Comparison of ENCODE assay signal across 3 cellular contexts in the genomic region with DNA sequence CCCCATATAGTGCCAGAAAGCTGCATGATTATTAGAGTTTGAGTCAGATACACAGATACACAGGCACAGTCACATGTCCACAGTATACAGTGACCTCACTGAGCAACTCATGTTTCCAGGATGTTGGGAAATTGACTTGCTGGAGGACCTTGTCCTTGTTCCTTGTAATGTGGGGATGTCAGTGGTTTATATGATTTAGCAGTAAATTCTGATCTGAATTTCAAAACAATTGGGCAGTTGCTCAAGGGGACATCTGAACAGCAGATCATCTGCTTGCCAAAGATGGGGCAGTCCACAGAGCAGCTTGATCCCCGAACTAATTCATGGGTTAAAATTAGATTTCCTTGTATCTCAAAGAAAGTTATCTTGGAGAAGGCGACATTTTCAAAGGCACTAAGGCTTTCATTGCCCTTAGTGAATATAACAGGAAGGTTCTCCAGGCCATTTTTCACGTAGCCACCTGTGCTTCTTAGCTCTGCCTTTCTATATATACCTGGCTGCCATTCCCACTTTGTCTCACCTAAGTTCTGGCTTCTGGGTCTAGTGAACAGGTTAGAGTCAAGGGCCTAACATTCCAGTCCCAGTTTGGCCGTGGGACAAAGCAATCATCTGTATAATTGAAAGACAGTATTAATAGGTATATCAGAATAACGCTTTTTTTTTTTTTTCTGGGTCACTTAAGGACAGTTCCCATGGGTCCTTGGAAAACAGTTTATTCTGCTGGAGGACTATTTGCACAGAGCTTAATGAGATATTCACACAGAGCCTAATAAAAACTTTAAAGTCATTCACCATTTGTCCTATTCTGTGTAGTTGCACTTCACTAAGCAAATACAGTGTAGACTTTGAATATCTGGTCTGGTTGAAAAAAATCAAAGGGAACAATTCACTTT.
TF ChIP-seq lines count a peak whose summit lies in the region.

No MANE protein-coding gene starts in this region.

TF ChIP-seq in IMR-90, 13 proteins besides CTCF, POLR2A, EP300 and RAD21:
- TF ChIP-seq, protein P1, sequence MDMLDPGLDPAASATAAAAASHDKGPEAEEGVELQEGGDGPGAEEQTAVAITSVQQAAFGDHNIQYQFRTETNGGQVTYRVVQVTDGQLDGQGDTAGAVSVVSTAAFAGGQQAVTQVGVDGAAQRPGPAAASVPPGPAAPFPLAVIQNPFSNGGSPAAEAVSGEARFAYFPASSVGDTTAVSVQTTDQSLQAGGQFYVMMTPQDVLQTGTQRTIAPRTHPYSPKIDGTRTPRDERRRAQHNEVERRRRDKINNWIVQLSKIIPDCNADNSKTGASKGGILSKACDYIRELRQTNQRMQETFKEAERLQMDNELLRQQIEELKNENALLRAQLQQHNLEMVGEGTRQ (IDR thresholded peaks at IDR 0.05; ENCODE audit: low read depth, low read length) = peak; percentile 95
- peak; percentile 51; the same call in 1 of the 2 replicates for TF ChIP-seq FOS (IDR thresholded peaks at IDR 0.05; ENCODE audit: low read depth, low read length)
- no peak; the same call in 1 of the 2 replicates for TF ChIP-seq NFE2L2 (IDR thresholded peaks at IDR 0.05; ENCODE audit: low read depth, low read length)
- TF ChIP-seq BHLHE40 (IDR thresholded peaks at IDR 0.05; ENCODE audit: low read depth, low read length) = peak; percentile 56; the same call in 1 of the 2 replicates
- no peak for TF ChIP-seq MAFK (IDR thresholded peaks at IDR 0.05; ENCODE audit: low read depth, low read length)
- no peak for TF ChIP-seq CHD1 (IDR thresholded peaks at IDR 0.05; ENCODE audit: low read depth, low read length)
- TF ChIP-seq RFX5 (IDR thresholded peaks at IDR 0.05; ENCODE audit: low read depth, low read length) = no peak
- no peak for TF ChIP-seq RCOR1 (IDR thresholded peaks at IDR 0.05; ENCODE audit: insufficient replicate concordance, low read length)
- TF ChIP-seq, protein P2, sequence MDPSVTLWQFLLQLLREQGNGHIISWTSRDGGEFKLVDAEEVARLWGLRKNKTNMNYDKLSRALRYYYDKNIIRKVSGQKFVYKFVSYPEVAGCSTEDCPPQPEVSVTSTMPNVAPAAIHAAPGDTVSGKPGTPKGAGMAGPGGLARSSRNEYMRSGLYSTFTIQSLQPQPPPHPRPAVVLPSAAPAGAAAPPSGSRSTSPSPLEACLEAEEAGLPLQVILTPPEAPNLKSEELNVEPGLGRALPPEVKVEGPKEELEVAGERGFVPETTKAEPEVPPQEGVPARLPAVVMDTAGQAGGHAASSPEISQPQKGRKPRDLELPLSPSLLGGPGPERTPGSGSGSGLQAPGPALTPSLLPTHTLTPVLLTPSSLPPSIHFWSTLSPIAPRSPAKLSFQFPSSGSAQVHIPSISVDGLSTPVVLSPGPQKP (IDR thresholded peaks at IDR 0.05; ENCODE audit: borderline replicate concordance, low read depth, low read length) = no peak
- peak; percentile 96 for TF ChIP-seq CEBPB (IDR thresholded peaks at IDR 0.05; ENCODE audit: low read depth, low read length)
- peak; percentile 37; the same call in 1 of the 2 replicates for TF ChIP-seq MXI1 (IDR thresholded peaks at IDR 0.05; ENCODE audit: borderline replicate concordance, low read depth, low read length)
- no peak for TF ChIP-seq SMC3 (IDR thresholded peaks at IDR 0.05; ENCODE audit: low read depth, low read length)
- TF ChIP-seq MAZ (IDR thresholded peaks at IDR 0.05; ENCODE audit: borderline replicate concordance, low read depth, low read length) = no peak

TF ChIP-seq in K562, 482 proteins besides CTCF, POLR2A, EP300 and RAD21 (continues in another document):
- no peak for TF ChIP-seq CEBPG (CRISPR knock-in tag; IDR thresholded peaks at IDR 0.05)
- TF ChIP-seq CEBPG (tag; conservative IDR thresholded peaks at IDR 0.05 in 1 of 2, IDR thresholded peaks at IDR 0.05 in 1 of 2) = peak; percentile 45 to 64; a peak in 3 of 4 replicates
- TF ChIP-seq, protein P3, sequence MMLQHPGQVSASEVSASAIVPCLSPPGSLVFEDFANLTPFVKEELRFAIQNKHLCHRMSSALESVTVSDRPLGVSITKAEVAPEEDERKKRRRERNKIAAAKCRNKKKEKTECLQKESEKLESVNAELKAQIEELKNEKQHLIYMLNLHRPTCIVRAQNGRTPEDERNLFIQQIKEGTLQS (IDR thresholded peaks at IDR 0.05) = 0 out of 2 replicates have a peak, but pooled peaks have one; percentile 16
- TF ChIP-seq, protein P3 (CRISPR knock-in tag; conservative IDR thresholded peaks at IDR 0.05) = no peak
- TF ChIP-seq BACH1 (tag; IDR thresholded peaks at IDR 0.05) = 0 out of 2 replicates have a peak, but pooled peaks have one; percentile 30
- TF ChIP-seq CEBPB (tag; IDR thresholded peaks at IDR 0.05) = 0 out of 2 replicates have a peak, but pooled peaks have one; percentile 11
- TF ChIP-seq, protein P4, sequence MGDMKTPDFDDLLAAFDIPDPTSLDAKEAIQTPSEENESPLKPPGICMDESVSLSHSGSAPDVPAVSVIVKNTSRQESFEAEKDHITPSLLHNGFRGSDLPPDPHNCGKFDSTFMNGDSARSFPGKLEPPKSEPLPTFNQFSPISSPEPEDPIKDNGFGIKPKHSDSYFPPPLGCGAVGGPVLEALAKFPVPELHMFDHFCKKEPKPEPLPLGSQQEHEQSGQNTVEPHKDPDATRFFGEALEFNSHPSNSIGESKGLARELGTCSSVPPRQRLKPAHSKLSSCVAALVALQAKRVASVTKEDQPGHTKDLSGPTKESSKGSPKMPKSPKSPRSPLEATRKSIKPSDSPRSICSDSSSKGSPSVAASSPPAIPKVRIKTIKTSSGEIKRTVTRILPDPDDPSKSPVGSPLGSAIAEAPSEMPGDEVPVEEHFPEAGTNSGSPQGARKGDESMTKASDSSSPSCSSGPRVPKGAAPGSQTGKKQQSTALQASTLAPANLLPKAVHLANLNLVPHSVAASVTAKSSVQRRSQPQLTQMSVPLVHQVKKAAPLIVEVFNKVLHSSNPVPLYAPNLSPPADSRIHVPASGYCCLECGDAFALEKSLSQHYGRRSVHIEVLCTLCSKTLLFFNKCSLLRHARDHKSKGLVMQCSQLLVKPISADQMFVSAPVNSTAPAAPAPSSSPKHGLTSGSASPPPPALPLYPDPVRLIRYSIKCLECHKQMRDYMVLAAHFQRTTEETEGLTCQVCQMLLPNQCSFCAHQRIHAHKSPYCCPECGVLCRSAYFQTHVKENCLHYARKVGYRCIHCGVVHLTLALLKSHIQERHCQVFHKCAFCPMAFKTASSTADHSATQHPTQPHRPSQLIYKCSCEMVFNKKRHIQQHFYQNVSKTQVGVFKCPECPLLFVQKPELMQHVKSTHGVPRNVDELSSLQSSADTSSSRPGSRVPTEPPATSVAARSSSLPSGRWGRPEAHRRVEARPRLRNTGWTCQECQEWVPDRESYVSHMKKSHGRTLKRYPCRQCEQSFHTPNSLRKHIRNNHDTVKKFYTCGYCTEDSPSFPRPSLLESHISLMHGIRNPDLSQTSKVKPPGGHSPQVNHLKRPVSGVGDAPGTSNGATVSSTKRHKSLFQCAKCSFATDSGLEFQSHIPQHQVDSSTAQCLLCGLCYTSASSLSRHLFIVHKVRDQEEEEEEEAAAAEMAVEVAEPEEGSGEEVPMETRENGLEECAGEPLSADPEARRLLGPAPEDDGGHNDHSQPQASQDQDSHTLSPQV (IDR thresholded peaks at IDR 0.05) = 0 out of 2 replicates have a peak, but pooled peaks have one; percentile 27
- TF ChIP-seq NR3C1 (CRISPR knock-in tag; IDR thresholded peaks at IDR 0.05) = no peak
- no peak for TF ChIP-seq JUN (IDR thresholded peaks at IDR 0.05; ENCODE audit: borderline replicate concordance, low read depth, low read length)
- TF ChIP-seq JUN (CRISPR knock-in tag; IDR thresholded peaks at IDR 0.05; ENCODE audit: borderline replicate concordance) = no peak
- no peak for TF ChIP-seq HLTF (IDR thresholded peaks at IDR 0.05)

TF ChIP-seq in HepG2, 621 proteins besides CTCF, POLR2A, EP300 and RAD21 (continues in another document):
- TF ChIP-seq ZNF589 (CRISPR knock-in tag; conservative IDR thresholded peaks at IDR 0.05) (no peak), PHF21A (CRISPR knock-in tag; IDR thresholded peaks at IDR 0.05) (peak; percentile 86), ZNF34 (CRISPR knock-in tag; IDR thresholded peaks at IDR 0.05; ENCODE audit: borderline replicate concordance) (peak; percentile 74; the same call in 1 of the 2 replicates), SRSF4 (IDR thresholded peaks at IDR 0.05; ENCODE audit: low read depth, low read length, poor library complexity, severe bottlenecking) (no peak), KLF6 (CRISPR knock-in tag; IDR thresholded peaks at IDR 0.05) (no peak), ZIK1 (CRISPR knock-in tag; IDR thresholded peaks at IDR 0.05; ENCODE audit: borderline replicate concordance, low read depth) (no peak), JUND (CRISPR knock-in tag; IDR thresholded peaks at IDR 0.05) (no peak), ZNF383 (CRISPR knock-in tag; IDR thresholded peaks at IDR 0.05; ENCODE audit: borderline replicate concordance) (peak; percentile 85; the same call in 1 of the 2 replicates)
- TF ChIP-seq, protein P5, sequence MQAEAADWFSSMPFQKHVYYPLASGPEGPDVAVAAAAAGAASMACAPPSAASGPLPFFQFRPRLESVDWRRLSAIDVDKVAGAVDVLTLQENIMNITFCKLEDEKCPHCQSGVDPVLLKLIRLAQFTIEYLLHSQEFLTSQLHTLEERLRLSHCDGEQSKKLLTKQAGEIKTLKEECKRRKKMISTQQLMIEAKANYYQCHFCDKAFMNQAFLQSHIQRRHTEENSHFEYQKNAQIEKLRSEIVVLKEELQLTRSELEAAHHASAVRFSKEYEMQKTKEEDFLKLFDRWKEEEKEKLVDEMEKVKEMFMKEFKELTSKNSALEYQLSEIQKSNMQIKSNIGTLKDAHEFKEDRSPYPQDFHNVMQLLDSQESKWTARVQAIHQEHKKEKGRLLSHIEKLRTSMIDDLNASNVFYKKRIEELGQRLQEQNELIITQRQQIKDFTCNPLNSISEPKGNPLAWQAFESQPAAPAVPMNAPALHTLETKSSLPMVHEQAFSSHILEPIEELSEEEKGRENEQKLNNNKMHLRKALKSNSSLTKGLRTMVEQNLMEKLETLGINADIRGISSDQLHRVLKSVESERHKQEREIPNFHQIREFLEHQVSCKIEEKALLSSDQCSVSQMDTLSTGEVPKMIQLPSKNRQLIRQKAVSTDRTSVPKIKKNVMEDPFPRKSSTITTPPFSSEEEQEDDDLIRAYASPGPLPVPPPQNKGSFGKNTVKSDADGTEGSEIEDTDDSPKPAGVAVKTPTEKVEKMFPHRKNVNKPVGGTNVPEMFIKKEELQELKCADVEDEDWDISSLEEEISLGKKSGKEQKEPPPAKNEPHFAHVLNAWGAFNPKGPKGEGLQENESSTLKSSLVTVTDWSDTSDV (CRISPR knock-in tag; IDR thresholded peaks at IDR 0.05) = no peak
- TF ChIP-seq, protein P3 (CRISPR knock-in tag; IDR thresholded peaks at IDR 0.05) = peak; percentile 58; the same call in 1 of the 2 replicates
- TF ChIP-seq, protein P6, sequence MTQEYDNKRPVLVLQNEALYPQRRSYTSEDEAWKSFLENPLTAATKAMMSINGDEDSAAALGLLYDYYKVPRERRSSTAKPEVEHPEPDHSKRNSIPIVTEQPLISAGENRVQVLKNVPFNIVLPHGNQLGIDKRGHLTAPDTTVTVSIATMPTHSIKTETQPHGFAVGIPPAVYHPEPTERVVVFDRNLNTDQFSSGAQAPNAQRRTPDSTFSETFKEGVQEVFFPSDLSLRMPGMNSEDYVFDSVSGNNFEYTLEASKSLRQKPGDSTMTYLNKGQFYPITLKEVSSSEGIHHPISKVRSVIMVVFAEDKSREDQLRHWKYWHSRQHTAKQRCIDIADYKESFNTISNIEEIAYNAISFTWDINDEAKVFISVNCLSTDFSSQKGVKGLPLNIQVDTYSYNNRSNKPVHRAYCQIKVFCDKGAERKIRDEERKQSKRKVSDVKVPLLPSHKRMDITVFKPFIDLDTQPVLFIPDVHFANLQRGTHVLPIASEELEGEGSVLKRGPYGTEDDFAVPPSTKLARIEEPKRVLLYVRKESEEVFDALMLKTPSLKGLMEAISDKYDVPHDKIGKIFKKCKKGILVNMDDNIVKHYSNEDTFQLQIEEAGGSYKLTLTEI (CRISPR knock-in tag; conservative IDR thresholded peaks at IDR 0.05) = no peak
- TF ChIP-seq, protein P7, sequence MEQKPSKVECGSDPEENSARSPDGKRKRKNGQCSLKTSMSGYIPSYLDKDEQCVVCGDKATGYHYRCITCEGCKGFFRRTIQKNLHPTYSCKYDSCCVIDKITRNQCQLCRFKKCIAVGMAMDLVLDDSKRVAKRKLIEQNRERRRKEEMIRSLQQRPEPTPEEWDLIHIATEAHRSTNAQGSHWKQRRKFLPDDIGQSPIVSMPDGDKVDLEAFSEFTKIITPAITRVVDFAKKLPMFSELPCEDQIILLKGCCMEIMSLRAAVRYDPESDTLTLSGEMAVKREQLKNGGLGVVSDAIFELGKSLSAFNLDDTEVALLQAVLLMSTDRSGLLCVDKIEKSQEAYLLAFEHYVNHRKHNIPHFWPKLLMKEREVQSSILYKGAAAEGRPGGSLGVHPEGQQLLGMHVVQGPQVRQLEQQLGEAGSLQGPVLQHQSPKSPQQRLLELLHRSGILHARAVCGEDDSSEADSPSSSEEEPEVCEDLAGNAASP (CRISPR knock-in tag; IDR thresholded peaks at IDR 0.05; ENCODE audit: borderline replicate concordance) = peak; percentile 99
- TF ChIP-seq, protein P8, sequence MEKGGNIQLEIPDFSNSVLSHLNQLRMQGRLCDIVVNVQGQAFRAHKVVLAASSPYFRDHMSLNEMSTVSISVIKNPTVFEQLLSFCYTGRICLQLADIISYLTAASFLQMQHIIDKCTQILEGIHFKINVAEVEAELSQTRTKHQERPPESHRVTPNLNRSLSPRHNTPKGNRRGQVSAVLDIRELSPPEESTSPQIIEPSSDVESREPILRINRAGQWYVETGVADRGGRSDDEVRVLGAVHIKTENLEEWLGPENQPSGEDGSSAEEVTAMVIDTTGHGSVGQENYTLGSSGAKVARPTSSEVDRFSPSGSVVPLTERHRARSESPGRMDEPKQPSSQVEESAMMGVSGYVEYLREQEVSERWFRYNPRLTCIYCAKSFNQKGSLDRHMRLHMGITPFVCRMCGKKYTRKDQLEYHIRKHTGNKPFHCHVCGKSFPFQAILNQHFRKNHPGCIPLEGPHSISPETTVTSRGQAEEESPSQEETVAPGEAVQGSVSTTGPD (CRISPR knock-in tag; IDR thresholded peaks at IDR 0.05) = no peak
- TF ChIP-seq, protein P9, sequence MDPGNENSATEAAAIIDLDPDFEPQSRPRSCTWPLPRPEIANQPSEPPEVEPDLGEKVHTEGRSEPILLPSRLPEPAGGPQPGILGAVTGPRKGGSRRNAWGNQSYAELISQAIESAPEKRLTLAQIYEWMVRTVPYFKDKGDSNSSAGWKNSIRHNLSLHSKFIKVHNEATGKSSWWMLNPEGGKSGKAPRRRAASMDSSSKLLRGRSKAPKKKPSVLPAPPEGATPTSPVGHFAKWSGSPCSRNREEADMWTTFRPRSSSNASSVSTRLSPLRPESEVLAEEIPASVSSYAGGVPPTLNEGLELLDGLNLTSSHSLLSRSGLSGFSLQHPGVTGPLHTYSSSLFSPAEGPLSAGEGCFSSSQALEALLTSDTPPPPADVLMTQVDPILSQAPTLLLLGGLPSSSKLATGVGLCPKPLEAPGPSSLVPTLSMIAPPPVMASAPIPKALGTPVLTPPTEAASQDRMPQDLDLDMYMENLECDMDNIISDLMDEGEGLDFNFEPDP (CRISPR knock-in tag; conservative IDR thresholded peaks at IDR 0.05) = 0 out of 2 replicates have a peak, but pooled peaks have one; percentile 15
- TF ChIP-seq, protein P10, sequence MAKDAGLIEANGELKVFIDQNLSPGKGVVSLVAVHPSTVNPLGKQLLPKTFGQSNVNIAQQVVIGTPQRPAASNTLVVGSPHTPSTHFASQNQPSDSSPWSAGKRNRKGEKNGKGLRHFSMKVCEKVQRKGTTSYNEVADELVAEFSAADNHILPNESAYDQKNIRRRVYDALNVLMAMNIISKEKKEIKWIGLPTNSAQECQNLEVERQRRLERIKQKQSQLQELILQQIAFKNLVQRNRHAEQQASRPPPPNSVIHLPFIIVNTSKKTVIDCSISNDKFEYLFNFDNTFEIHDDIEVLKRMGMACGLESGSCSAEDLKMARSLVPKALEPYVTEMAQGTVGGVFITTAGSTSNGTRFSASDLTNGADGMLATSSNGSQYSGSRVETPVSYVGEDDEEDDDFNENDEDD (CRISPR knock-in tag; IDR thresholded peaks at IDR 0.05; ENCODE audit: borderline replicate concordance) = no peak; the same call in 1 of the 2 replicates
